ENCODE assay signal across 8 cellular contexts in genomic region chr2:232551289-232551688, GRCh38. TPM values are rescaled to one million over a fixed set of nuclear protein-coding genes. Genes with fewer than 3 reads are reported as not detected.
DNase-seq lines count a peak whose midpoint lies in the region; ATAC-seq, FAIRE-seq and TF ChIP-seq lines count a peak whose summit lies in the region.

No MANE protein-coding gene starts in this region.

- H3K4me3 ChIP-seq in left ventricle myocardium inferior (peak overlapping the region; percentile 81), K562 (peak overlapping the region; percentile 59), mesendoderm (ENCODE audit: low read length) (peak overlapping the region; percentile 67), aorta (ENCODE audit: low read length in 2 of 2) (peak overlapping the region; percentile 73 to 76)

- no peak overlapping the region for H3K4ac ChIP-seq in mesendoderm (ENCODE audit: low read depth, low read length)

- no peaks in the 10 kb centered on the region for H3K27me3 ChIP-seq in left ventricle myocardium inferior (ENCODE audit: low read depth)
- no peaks in the 10 kb centered on the region for H3K27me3 ChIP-seq in K562 (ENCODE audit: control insufficient read depth in 2 of 2, insufficient read depth in 2 of 2, low read length in 2 of 2)
- no peaks in the 10 kb centered on the region for H3K27me3 ChIP-seq in mesendoderm (ENCODE audit: insufficient read depth, low read length, poor library complexity)
- H3K27me3 ChIP-seq in aorta (ENCODE audit: control insufficient read depth in 1 of 2, insufficient read depth in 2 of 2, low read length in 1 of 2): no peaks in the 10 kb centered on the region

- FAIRE-seq in K562 (lab: Jason Lieb, UNC): no peak

- CTCF ChIA-PET in K562 (lab: Yijun Ruan, JAX; ENCODE audit: low intra/inter-chr PET ratio): no interaction called here

- H3K79me1 ChIP-seq in mesendoderm (ENCODE audit: low read length): peaks cover 25% of the 10 kb centered on the region

- no peak overlapping the region for H3K18ac ChIP-seq in mesendoderm (ENCODE audit: low read length)

- BruUV-seq in K562 (replicated peaks; lab: Mats Ljungman, UMichigan): no TSS peak

- POLR2A ChIA-PET in K562 (lab: Yijun Ruan, JAX): interaction anchor here (1.0 to 1.4 kb wide), 5 partner anchors 9 to 12 kb away, joined by 3 to 9 read pairs (median 3); no protein-coding TSS in a partner anchor

- peak overlapping the region; percentile 87 for H3K56ac ChIP-seq in mesendoderm (ENCODE audit: low read length)

- H2BK15ac ChIP-seq in mesendoderm (replicated peaks; ENCODE audit: low read depth): no peak overlapping the region

- H3K23ac ChIP-seq in mesendoderm (ENCODE audit: low read length): no peak overlapping the region

- TF ChIP-seq EP300 in K562 (IDR thresholded peaks at IDR 0.05; ENCODE audit: low read length): no peak

- no peak overlapping the region for H2BK120ac ChIP-seq in mesendoderm (ENCODE audit: low read depth, low read length)

- no peak overlapping the region for H4K8ac ChIP-seq in mesendoderm (ENCODE audit: low read depth, low read length)

- H3K4me2 ChIP-seq in K562 (ENCODE audit: insufficient read depth, low read length) (peak overlapping the region; percentile 96), mesendoderm (ENCODE audit: low read length) (peak overlapping the region; percentile 54)

- H2AK5ac ChIP-seq in mesendoderm (ENCODE audit: low read length): no peak overlapping the region

- TF ChIP-seq CTCF in left ventricle myocardium inferior (IDR thresholded peaks at IDR 0.05; ENCODE audit: borderline replicate concordance) (no peak), K562 (IDR thresholded peaks at IDR 0.05 in 2 of 3, conservative IDR thresholded peaks at IDR 0.05 in 1 of 3; ENCODE audit: insufficient read depth in 2 of 3, low read depth in 1 of 3, low read length in 3 of 3) (no peak)

- H2AFZ ChIP-seq in K562 (ENCODE audit: low read depth, low read length): peak overlapping the region; percentile 79

- no peak for ATAC-seq in left ventricle myocardium superior
- ATAC-seq in K562: no peak
- no peak for ATAC-seq in aorta (ENCODE audit: low FRiP score)
- no peak for ATAC-seq in GM19463 (IDR thresholded peaks at IDR 0.05; ENCODE audit: unreplicated experiment)

- H4K5ac ChIP-seq in mesendoderm (ENCODE audit: low read length): no peak overlapping the region

- peaks cover 15% of the 10 kb centered on the region for H3K9me3 ChIP-seq in left ventricle myocardium inferior (replicated peaks)
- H3K9me3 ChIP-seq in K562 (replicated peaks; ENCODE audit: control insufficient read depth, insufficient read depth, low read depth, low read length): no peaks in the 10 kb centered on the region; the same call in 1 of the 2 replicates
- no peaks in the 10 kb centered on the region for H3K9me3 ChIP-seq in aorta (ENCODE audit: control insufficient read depth, low read length)

- TF ChIP-seq POLR2A in K562 (conservative IDR thresholded peaks at IDR 0.05): no peak

- H3K9me1 ChIP-seq in K562 (ENCODE audit: control insufficient read depth, insufficient read depth, low read length): no peaks in the 10 kb centered on the region

- H4K20me1 ChIP-seq in K562 (replicated peaks; ENCODE audit: control insufficient read depth, insufficient read depth, low read length): no peaks in the 10 kb centered on the region

- peaks cover 57% of the 10 kb centered on the region for H3K4me1 ChIP-seq in left ventricle myocardium inferior
- peaks cover 4 to 6% of the 10 kb centered on the region in 2 experiments; a peak in 2 of 5 replicates for H3K4me1 ChIP-seq in K562 (replicated peaks in 1 of 2; ENCODE audit: control insufficient read depth in 2 of 2, insufficient read depth in 2 of 2, low read length in 2 of 2)
- H3K4me1 ChIP-seq in mesendoderm (ENCODE audit: control insufficient read depth, low read depth, low read length): peaks cover 4% of the 10 kb centered on the region
- H3K4me1 ChIP-seq in aorta (ENCODE audit: control insufficient read depth in 1 of 2, insufficient read depth in 2 of 2, low read length in 2 of 2): no peaks in the 10 kb centered on the region

- DNase-seq in left ventricle myocardium inferior (no peak), left ventricle myocardium superior (no peak), K562 (ENCODE audit: extremely low read depth in 1 of 4, low spot score in 3 of 4) (no peak), mesendoderm (no peak), aorta (no peak), NCI-H82 (lab: John Stamatoyannopoulos, UW) (no peak), DMS114 treated with DMSO at 0.1 percent for 48 hours (lab: John Stamatoyannopoulos, UW; ENCODE audit: unreplicated experiment) (no peak)

- intact Hi-C loops in left ventricle myocardium inferior (cut with micrococcal nuclease) (no loop called here), left ventricle myocardium superior (cut with micrococcal nuclease) (no loop called here), K562 (cut with micrococcal nuclease) (no loop called here), aorta (cut with DNase I) (no loop called here)

- WGBS in K562 (ENCODE audit: insufficient coverage, low coverage, missing lambda C conversion rate): 0% methylated on average over 10 of the region's 10 CpGs
- no CpG with 5 or more reads among the region's 10 CpGs for WGBS in mesendoderm (ENCODE audit: extremely low coverage, insufficient coverage, low lambda C conversion rate)
- WGBS in aorta, 2 donors: 18 to 22% methylated on average over 10 of the region's 10 CpGs

- H2BK5ac ChIP-seq in mesendoderm (ENCODE audit: low read length): no peak overlapping the region

- in situ Hi-C loops in K562 (cut with MboI): no loop called here

- TF ChIP-seq RAD21 in K562 (CRISPR knock-in tag; conservative IDR thresholded peaks at IDR 0.05 in 1 of 2, IDR thresholded peaks at IDR 0.05 in 1 of 2): no peak

- peak overlapping the region; percentile 86 to 98 for H3K9ac ChIP-seq in K562 (ENCODE audit: insufficient read depth in 1 of 2, low read depth in 2 of 2, low read length in 2 of 2)
- peak overlapping the region; percentile 98 for H3K9ac ChIP-seq in mesendoderm (ENCODE audit: low read length)

- H3K79me2 ChIP-seq in K562 (ENCODE audit: control insufficient read depth, insufficient read depth, low read length) (peaks cover 72% of the 10 kb centered on the region), mesendoderm (ENCODE audit: control insufficient read depth, insufficient read depth, low read length) (peaks cover 24% of the 10 kb centered on the region)

- H3K36me3 ChIP-seq in left ventricle myocardium inferior (peaks cover 17% of the 10 kb centered on the region), K562 (ENCODE audit: control insufficient read depth, insufficient read depth, low read length) (peaks cover 38% of the 10 kb centered on the region; the same call in 2 of the 3 replicates), mesendoderm (ENCODE audit: control insufficient read depth, insufficient read depth, low read length) (no peaks in the 10 kb centered on the region), aorta (ENCODE audit: control insufficient read depth in 1 of 2, insufficient read depth in 2 of 2, low read length in 1 of 2) (peaks cover 0 to 2% of the 10 kb centered on the region in 2 donors)

- peak overlapping the region; percentile 95 for H3K27ac ChIP-seq in left ventricle myocardium inferior (replicated peaks)
- H3K27ac ChIP-seq in K562 (ENCODE audit: extremely low read depth, low read depth, low read length): peak overlapping the region; percentile 81
- H3K27ac ChIP-seq in mesendoderm (ENCODE audit: low read depth, low read length): peak overlapping the region; percentile 93
- no peak overlapping the region for H3K27ac ChIP-seq in aorta (ENCODE audit: low read depth in 1 of 2, low read length in 2 of 2)

RNA-seq across cellular contexts. Expression of gene EIF4E2, which starts 0.8 kb away (rescaled TPM):
- total RNA-seq in left ventricle myocardium inferior: 44.2 TPM
- 40.7 TPM for total RNA-seq in left ventricle myocardium superior
- 27.4 and 63.2 TPM in 2 replicates for total RNA-seq in K562 (2011; cell fraction: chromatin; rRNA removed; ENCODE audit: low replicate concordance)
- 23.7 and 30.0 TPM in 2 replicates for total RNA-seq in K562 (2011; cell fraction: nucleolus; rRNA removed)
- total RNA-seq in K562 (2011; cell fraction: nucleoplasm; rRNA removed): 38.7 and 47.6 TPM in 2 replicates
- 63.5 and 82.7 TPM in 2 replicates for total RNA-seq in K562 (2014; rRNA removed)
- 81.0 and 96.4 TPM in 2 replicates for total RNA-seq in K562 (2014; rRNA removed; fragmentation: Illumina TruSeq; extraction: Trizol)
- total RNA-seq in K562 (2015; rRNA removed; fragmentation: Illumina TruSeq; extraction: Trizol): 89.7 and 104 TPM in 2 replicates
- total RNA-seq in K562 (2021): 51.3 and 53.9 TPM in 2 replicates
- polyA plus RNA-seq in K562 (2011; rRNA removed): 17.8 and 33.9 TPM in 2 replicates
- 23.0 and 25.1 TPM in 2 replicates for polyA plus RNA-seq in K562 (2011; cell fraction: cytosol; rRNA removed)
- polyA plus RNA-seq in K562 (2011; cell fraction: nucleus; rRNA removed): 35.6 and 40.4 TPM in 2 replicates
- 41.0 and 76.0 TPM in 2 replicates for polyA plus RNA-seq in K562 (2012)
- 85.4 and 89.1 TPM in 2 replicates for polyA plus RNA-seq in K562 (2014; fragmentation: Illumina TruSeq; extraction: Trizol)
- polyA plus RNA-seq in K562 (2014; fragmentation: Nextera tagmentation; extraction: Ambion mirVana): 100 to 1,000 TPM in 1 of 2 experiments, 10 to 100 TPM in 1; 77.5 to 169 TPM
- 49.3 and 54.4 TPM in 2 replicates for polyA plus RNA-seq in K562 (2014; rRNA removed)
- polyA minus RNA-seq in K562 (2011; rRNA and poly(A)+ RNA removed): 19.9 and 20.6 TPM in 2 replicates
- polyA minus RNA-seq in K562 (2011; cell fraction: cytosol; rRNA and poly(A)+ RNA removed): 8.9 and 12.3 TPM in 2 replicates
- polyA minus RNA-seq in K562 (2011; cell fraction: nucleus; rRNA and poly(A)+ RNA removed): 11.4 and 28.1 TPM in 2 replicates
- 73.2 TPM for polyA plus RNA-seq in mesendoderm (2013, experiment 1 of 2)
- polyA plus RNA-seq in mesendoderm (2013, experiment 2 of 2): 72.6 TPM
- total RNA-seq in aorta: 10 to 100 TPM; 51.9 to 58.4 TPM
- 10 to 100 TPM; 43.9 to 60.7 TPM for polyA plus RNA-seq in aorta

RNA-seq across cellular contexts. Expression of gene TIGD1, which starts 0.9 kb away (rescaled TPM):
- 2.4 TPM for total RNA-seq in left ventricle myocardium inferior
- 1.7 TPM for total RNA-seq in left ventricle myocardium superior
- 21.5 and 44.0 TPM in 2 replicates for total RNA-seq in K562 (2011; cell fraction: chromatin; rRNA removed; ENCODE audit: low replicate concordance)
- total RNA-seq in K562 (2011; cell fraction: nucleolus; rRNA removed): 17.1 and 20.8 TPM in 2 replicates
- 17.3 and 24.3 TPM in 2 replicates for total RNA-seq in K562 (2011; cell fraction: nucleoplasm; rRNA removed)
- 5.4 and 6.4 TPM in 2 replicates for total RNA-seq in K562 (2014; rRNA removed)
- 7.7 and 8.9 TPM in 2 replicates for total RNA-seq in K562 (2014; rRNA removed; fragmentation: Illumina TruSeq; extraction: Trizol)
- 6.3 and 6.4 TPM in 2 replicates for total RNA-seq in K562 (2015; rRNA removed; fragmentation: Illumina TruSeq; extraction: Trizol)
- 7.0 and 7.1 TPM in 2 replicates for total RNA-seq in K562 (2021)
- 9.8 TPM in 2 replicates for polyA plus RNA-seq in K562 (2011; rRNA removed)
- polyA plus RNA-seq in K562 (2011; cell fraction: cytosol; rRNA removed): 3.9 and 7.2 TPM in 2 replicates
- polyA plus RNA-seq in K562 (2011; cell fraction: nucleus; rRNA removed): 22.4 and 25.0 TPM in 2 replicates
- polyA plus RNA-seq in K562 (2012): 3.9 and 7.4 TPM in 2 replicates
- 6.6 and 7.0 TPM in 2 replicates for polyA plus RNA-seq in K562 (2014; fragmentation: Illumina TruSeq; extraction: Trizol)
- polyA plus RNA-seq in K562 (2014; fragmentation: Nextera tagmentation; extraction: Ambion mirVana): 1 to 10 TPM; 2.0 to 5.4 TPM
- polyA plus RNA-seq in K562 (2014; rRNA removed): 9.0 and 10.1 TPM in 2 replicates
- polyA minus RNA-seq in K562 (2011; rRNA and poly(A)+ RNA removed): 10.9 and 13.6 TPM in 2 replicates
- polyA minus RNA-seq in K562 (2011; cell fraction: cytosol; rRNA and poly(A)+ RNA removed): 3.1 and 3.2 TPM in 2 replicates
- 16.4 and 27.3 TPM in 2 replicates for polyA minus RNA-seq in K562 (2011; cell fraction: nucleus; rRNA and poly(A)+ RNA removed)
- polyA plus RNA-seq in mesendoderm (2013, experiment 1 of 2): 4.9 TPM
- polyA plus RNA-seq in mesendoderm (2013, experiment 2 of 2): 5.1 TPM
- total RNA-seq in aorta: 1 to 10 TPM; 2.3 to 3.3 TPM
- 1 to 10 TPM in 1 of 2 donors, under 1 TPM in 1; 0.50 to 1.8 TPM for polyA plus RNA-seq in aorta

RNA-seq across cellular contexts. Expression of gene CHRNG, which starts 11.8 kb away (rescaled TPM):
- not detected for total RNA-seq in left ventricle myocardium inferior
- not detected for total RNA-seq in left ventricle myocardium superior
- not detected in 2 replicates for total RNA-seq in K562 (2011; cell fraction: chromatin; rRNA removed; ENCODE audit: low replicate concordance)
- not detected in 2 replicates for total RNA-seq in K562 (2011; cell fraction: nucleolus; rRNA removed)
- not detected in 2 replicates for total RNA-seq in K562 (2011; cell fraction: nucleoplasm; rRNA removed)
- total RNA-seq in K562 (2014; rRNA removed): not detected in 2 replicates
- not detected in 2 replicates for total RNA-seq in K562 (2014; rRNA removed; fragmentation: Illumina TruSeq; extraction: Trizol)
- total RNA-seq in K562 (2015; rRNA removed; fragmentation: Illumina TruSeq; extraction: Trizol): not detected in 2 replicates
- not detected in 2 replicates for total RNA-seq in K562 (2021)
- polyA plus RNA-seq in K562 (2011; rRNA removed): not detected in 2 replicates
- not detected in 2 replicates for polyA plus RNA-seq in K562 (2011; cell fraction: cytosol; rRNA removed)
- not detected in 2 replicates for polyA plus RNA-seq in K562 (2011; cell fraction: nucleus; rRNA removed)
- 0.07 TPM in 1 of 2 replicates, not detected in the other for polyA plus RNA-seq in K562 (2012)
- not detected in 2 replicates for polyA plus RNA-seq in K562 (2014; fragmentation: Illumina TruSeq; extraction: Trizol)
- polyA plus RNA-seq in K562 (2014; fragmentation: Nextera tagmentation; extraction: Ambion mirVana): not detected
- polyA plus RNA-seq in K562 (2014; rRNA removed): not detected in 2 replicates
- polyA minus RNA-seq in K562 (2011; rRNA and poly(A)+ RNA removed): not detected in 2 replicates
- polyA minus RNA-seq in K562 (2011; cell fraction: cytosol; rRNA and poly(A)+ RNA removed): not detected in 2 replicates
- not detected in 2 replicates for polyA minus RNA-seq in K562 (2011; cell fraction: nucleus; rRNA and poly(A)+ RNA removed)
- not detected for polyA plus RNA-seq in mesendoderm (2013, experiment 1 of 2)
- polyA plus RNA-seq in mesendoderm (2013, experiment 2 of 2): not detected
- total RNA-seq in aorta: not detected
- not detected for polyA plus RNA-seq in aorta

RNA-seq across cellular contexts. Expression of gene CHRND, which starts 25.3 kb away (rescaled TPM):
- not detected for total RNA-seq in left ventricle myocardium inferior
- total RNA-seq in left ventricle myocardium superior: not detected
- total RNA-seq in K562 (2011; cell fraction: chromatin; rRNA removed; ENCODE audit: low replicate concordance): not detected in 2 replicates
- total RNA-seq in K562 (2011; cell fraction: nucleolus; rRNA removed): not detected in 2 replicates
- not detected in 2 replicates for total RNA-seq in K562 (2011; cell fraction: nucleoplasm; rRNA removed)
- total RNA-seq in K562 (2014; rRNA removed): not detected in 2 replicates
- not detected in 2 replicates for total RNA-seq in K562 (2014; rRNA removed; fragmentation: Illumina TruSeq; extraction: Trizol)
- not detected in 2 replicates for total RNA-seq in K562 (2015; rRNA removed; fragmentation: Illumina TruSeq; extraction: Trizol)
- not detected in 2 replicates for total RNA-seq in K562 (2021)
- not detected in 2 replicates for polyA plus RNA-seq in K562 (2011; rRNA removed)
- polyA plus RNA-seq in K562 (2011; cell fraction: cytosol; rRNA removed): not detected in 2 replicates
- polyA plus RNA-seq in K562 (2011; cell fraction: nucleus; rRNA removed): not detected in 2 replicates
- not detected in 2 replicates for polyA plus RNA-seq in K562 (2012)
- polyA plus RNA-seq in K562 (2014; fragmentation: Illumina TruSeq; extraction: Trizol): not detected in 2 replicates
- not detected for polyA plus RNA-seq in K562 (2014; fragmentation: Nextera tagmentation; extraction: Ambion mirVana)
- polyA plus RNA-seq in K562 (2014; rRNA removed): not detected in 2 replicates
- polyA minus RNA-seq in K562 (2011; rRNA and poly(A)+ RNA removed): not detected in 2 replicates
- not detected in 2 replicates for polyA minus RNA-seq in K562 (2011; cell fraction: cytosol; rRNA and poly(A)+ RNA removed)
- not detected in 2 replicates for polyA minus RNA-seq in K562 (2011; cell fraction: nucleus; rRNA and poly(A)+ RNA removed)
- polyA plus RNA-seq in mesendoderm (2013, experiment 1 of 2): not detected
- 0.04 TPM for polyA plus RNA-seq in mesendoderm (2013, experiment 2 of 2)
- total RNA-seq in aorta: not detected
- not detected for polyA plus RNA-seq in aorta

RNA-seq across cellular contexts. Expression of gene PRSS56, which starts 31.1 kb away (rescaled TPM):
- not detected for total RNA-seq in left ventricle myocardium inferior
- total RNA-seq in left ventricle myocardium superior: 0.15 TPM
- total RNA-seq in K562 (2011; cell fraction: chromatin; rRNA removed; ENCODE audit: low replicate concordance): not detected in 2 replicates
- total RNA-seq in K562 (2011; cell fraction: nucleolus; rRNA removed): not detected in 2 replicates
- total RNA-seq in K562 (2011; cell fraction: nucleoplasm; rRNA removed): not detected in 2 replicates
- total RNA-seq in K562 (2014; rRNA removed): not detected in 2 replicates
- not detected in 2 replicates for total RNA-seq in K562 (2014; rRNA removed; fragmentation: Illumina TruSeq; extraction: Trizol)
- not detected in 2 replicates for total RNA-seq in K562 (2015; rRNA removed; fragmentation: Illumina TruSeq; extraction: Trizol)
- total RNA-seq in K562 (2021): not detected in 2 replicates
- not detected in 2 replicates for polyA plus RNA-seq in K562 (2011; rRNA removed)
- polyA plus RNA-seq in K562 (2011; cell fraction: cytosol; rRNA removed): not detected in 2 replicates
- not detected in 2 replicates for polyA plus RNA-seq in K562 (2011; cell fraction: nucleus; rRNA removed)
- not detected in 2 replicates for polyA plus RNA-seq in K562 (2012)
- polyA plus RNA-seq in K562 (2014; fragmentation: Illumina TruSeq; extraction: Trizol): not detected in 2 replicates
- not detected for polyA plus RNA-seq in K562 (2014; fragmentation: Nextera tagmentation; extraction: Ambion mirVana)
- polyA plus RNA-seq in K562 (2014; rRNA removed): not detected in 2 replicates
- polyA minus RNA-seq in K562 (2011; rRNA and poly(A)+ RNA removed): not detected in 2 replicates
- not detected in 2 replicates for polyA minus RNA-seq in K562 (2011; cell fraction: cytosol; rRNA and poly(A)+ RNA removed)
- polyA minus RNA-seq in K562 (2011; cell fraction: nucleus; rRNA and poly(A)+ RNA removed): not detected in 2 replicates
- not detected for polyA plus RNA-seq in mesendoderm (2013, experiment 1 of 2)
- polyA plus RNA-seq in mesendoderm (2013, experiment 2 of 2): 0.01 TPM
- not detected for total RNA-seq in aorta
- not detected for polyA plus RNA-seq in aorta

Comparison
In these comparisons a context has a peak if more than half of its experiments do, and no peak if none do; other contexts are left out.
1. H3K27ac ChIP-seq: peak in left ventricle myocardium inferior (single experiment), K562 (single experiment) and mesendoderm (single experiment); none in aorta (0 of 2).
2. Peak in every context shown above with its lines, with median percentiles within 50 percentile points of each other: H3K4me3 ChIP-seq.